Comparison of ENCODE assay signal across 1 cellular context in genomic region chr20:62437985-62438384, GRCh38.
TF ChIP-seq lines count a peak whose summit lies in the region.

No MANE protein-coding gene starts in this region.

TF ChIP-seq in HCT116, 20 proteins besides CTCF, POLR2A, EP300 and RAD21 (continued from another document):
- TF ChIP-seq REST (IDR thresholded peaks at IDR 0.05; ENCODE audit: low read depth): no peak
- TF ChIP-seq CEBPB (IDR thresholded peaks at IDR 0.05; ENCODE audit: low read depth): no peak
- TF ChIP-seq CBX3 (IDR thresholded peaks at IDR 0.05; ENCODE audit: low read depth): no peak
- no peak for TF ChIP-seq ZFX (IDR thresholded peaks at IDR 0.05)
- TF ChIP-seq ZBTB33 (IDR thresholded peaks at IDR 0.05; ENCODE audit: extremely low read depth, insufficient replicate concordance, low read length): no peak
- no peak for TF ChIP-seq EZH2 (IDR thresholded peaks at IDR 0.05)
- no peak for TF ChIP-seq EGR1 (IDR thresholded peaks at IDR 0.05; ENCODE audit: low read depth)
- no peak for TF ChIP-seq JUND (IDR thresholded peaks at IDR 0.05)
- no peak for TF ChIP-seq SP1 (IDR thresholded peaks at IDR 0.05; ENCODE audit: low read depth)
- no peak for TF ChIP-seq SRF (IDR thresholded peaks at IDR 0.05; ENCODE audit: low read depth)
- no peak for TF ChIP-seq TCF7L2 (IDR thresholded peaks at IDR 0.05; ENCODE audit: borderline replicate concordance, extremely low read depth, insufficient read depth, insufficient read length)
- no peak for TF ChIP-seq SIN3A (IDR thresholded peaks at IDR 0.05; ENCODE audit: low read depth)
- TF ChIP-seq ZNF274 (IDR thresholded peaks at IDR 0.05; ENCODE audit: low read depth, low read length): no peak
